ENCODE assay signal across 14 cellular contexts in the genomic region with DNA sequence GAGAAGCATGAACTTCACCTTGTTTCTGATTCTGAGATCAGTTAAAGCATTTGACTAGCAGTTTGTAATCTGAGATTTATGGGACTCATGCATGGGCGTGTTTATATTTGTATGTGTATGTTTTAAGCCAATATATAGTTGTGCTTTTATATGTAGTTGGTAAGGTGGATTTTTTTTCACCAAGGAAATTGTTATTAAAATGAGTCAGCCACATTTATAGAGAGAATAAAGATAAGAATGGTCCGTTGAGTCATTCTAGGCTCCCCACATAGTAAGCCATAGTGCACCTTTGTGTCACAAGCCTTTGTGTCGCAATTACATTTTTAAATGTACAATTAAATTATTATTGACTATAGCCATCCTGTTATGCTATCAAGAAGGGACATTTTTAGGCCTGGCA.
DNase-seq lines count a peak whose midpoint lies in the region; ATAC-seq and TF ChIP-seq lines count a peak whose summit lies in the region.
"Had no signal": no experiment of that assay in that cellular context is flagged by ENCODE, and none has a peak within 500 bp of the region (broad histone marks: within the 10 kb centered on the region; RNA-seq: fewer than 3 reads in every experiment).

No MANE protein-coding gene starts in this region.

- H3K4me2 ChIP-seq in osteoblast (ENCODE audit: insufficient read depth, low read length): peak overlapping the region; percentile 51

- H3K4me1 ChIP-seq in Panc1 (ENCODE audit: control insufficient read depth, insufficient read depth, low read length): peaks cover 15% of the 10 kb centered on the region; the same call in 1 of the 2 replicates
- peaks cover 47% of the 10 kb centered on the region for H3K4me1 ChIP-seq in osteoblast (ENCODE audit: insufficient read depth, low read length)
- H3K4me1 ChIP-seq: parathyroid adenoma had no signal

- H4K20me1 ChIP-seq in osteoblast (ENCODE audit: insufficient read depth, low read length): no peaks in the 10 kb centered on the region

- no peak for TF ChIP-seq CTCF in Panc1 (IDR thresholded peaks at IDR 0.05)
- TF ChIP-seq CTCF in dorsolateral prefrontal cortex (IDR thresholded peaks at IDR 0.05 in 54 of 56, conservative IDR thresholded peaks at IDR 0.05 in 2 of 56; ENCODE audit: low read depth in 1 of 56, partially characterized antibody in 56 of 56): no peak
- no peak for TF ChIP-seq CTCF in osteoblast (IDR thresholded peaks at IDR 0.05; ENCODE audit: extremely low read depth, low read depth, low read length)

- H3K27ac ChIP-seq in Panc1 (ENCODE audit: low read length) (no peak overlapping the region), dorsolateral prefrontal cortex (peak overlapping the region in 46 of 59 donors; percentile 12 to 91 (median 74)), osteoblast (ENCODE audit: low read depth, low read length) (peak overlapping the region; percentile 51)
- H3K27ac ChIP-seq: parathyroid adenoma had no signal

- DNase-seq in ELR (ENCODE audit: low read depth) (peak; percentile 86), Panc1 (ENCODE audit: low read depth, low spot score) (no peak), dorsolateral prefrontal cortex (no peak), osteoblast (ENCODE audit: insufficient read length, low spot score, missing footprints) (peak; percentile 57), NOMO-1 treated with dmso at 0.1 percent for 144 hours (lab: John Stamatoyannopoulos, UW; ENCODE audit: unreplicated experiment) (no peak)
- DNase-seq: activated CD4-positive, alpha-beta memory T cell treated with anti-CD3 and anti-CD28 coated beads for 36 hours; activated effector memory CD4-positive, alpha-beta T cell treated with Interleukin-2 at 50 U/mL for 16 hours; NCI-H1092 treated with DMSO at 0.1 percent for 48 hours; stimulated activated CD4-positive, alpha-beta T cell treated with anti-CD3 and anti-CD28 coated beads, Interleukin-15, amount 100 ng/mL, for 24 hours had no signal

- H3K27me3 ChIP-seq in Panc1 (ENCODE audit: control insufficient read depth, insufficient read depth, low read length) (no peaks in the 10 kb centered on the region), dorsolateral prefrontal cortex (no peaks in the 10 kb centered on the region), osteoblast (ENCODE audit: insufficient read depth, low read length) (no peaks in the 10 kb centered on the region)
- H3K27me3 ChIP-seq: esophagus muscularis mucosa had no signal

- in situ Hi-C loops in Panc1 (cut with HindIII; ENCODE audit: low pct_unique_long_range_greater_than_20kb, low sequenced_read_pairs): no loop called here

- H3K36me3 ChIP-seq in Panc1 (ENCODE audit: control insufficient read depth, insufficient read depth, low read length): no peaks in the 10 kb centered on the region; the same call in none of the 2 replicates
- peaks cover 18% of the 10 kb centered on the region for H3K36me3 ChIP-seq in osteoblast (ENCODE audit: insufficient read depth, low read length)

- no TSS peak for BruUV-seq in Panc1 (replicated peaks; lab: Mats Ljungman, UMichigan)

- no peaks in the 10 kb centered on the region for H3K9me3 ChIP-seq in Panc1 (ENCODE audit: control insufficient read depth, insufficient read depth, low read depth, low read length)
- H3K9me3 ChIP-seq in osteoblast (ENCODE audit: low read depth, low read length): no peaks in the 10 kb centered on the region
- H3K9me3 ChIP-seq: esophagus muscularis mucosa had no signal

- CTCF ChIA-PET in Panc1 (lab: Charles Lee): no interaction called here

- H3K4me3 ChIP-seq in Panc1 (ENCODE audit: low read depth in 2 of 2, low read length in 2 of 2) (no peak overlapping the region), dorsolateral prefrontal cortex (no peak overlapping the region), osteoblast (ENCODE audit: insufficient read depth, low read length) (no peak overlapping the region)
- H3K4me3 ChIP-seq: esophagus muscularis mucosa had no signal

- POLR2A ChIA-PET in Panc1 (lab: Charles Lee): no interaction called here

- intact Hi-C loops in Panc1 (cut with micrococcal nuclease; ENCODE audit: unreplicated experiment): no loop called here
- intact Hi-C loops in dorsolateral prefrontal cortex (cut with DNase I): no loop called here

- no peak overlapping the region for H2AFZ ChIP-seq in osteoblast (ENCODE audit: low read length)
- H2AFZ ChIP-seq: parathyroid adenoma had no signal

- no peaks in the 10 kb centered on the region for H3K79me2 ChIP-seq in osteoblast (ENCODE audit: insufficient read depth, low read length)
- H3K79me2 ChIP-seq: parathyroid adenoma had no signal

- ATAC-seq in Panc1 (peak; percentile 91), GM19455 (IDR thresholded peaks at IDR 0.05; ENCODE audit: unreplicated experiment) (no peak), GM18868 (IDR thresholded peaks at IDR 0.05; ENCODE audit: unreplicated experiment) (no peak), HG03175 (IDR thresholded peaks at IDR 0.05; ENCODE audit: unreplicated experiment) (no peak)

Comparison
In these comparisons a context has a peak if more than half of its experiments do, and no peak if none do; other contexts are left out.
1. DNase-seq: peak in ELR (single experiment) and osteoblast (single experiment); none in Panc1 (single experiment), dorsolateral prefrontal cortex (0 of 10) and NOMO-1 treated with dmso at 0.1 percent for 144 hours (single experiment).